ENCODE assay signal across 1 cellular context in genomic region chr16:67538666-67539101, GRCh38.
TF ChIP-seq lines count a peak whose summit lies in the region.

No MANE protein-coding gene starts in this region.

TF ChIP-seq in GM12878, 131 proteins besides CTCF, POLR2A, EP300 and RAD21:
- TF ChIP-seq MTA2 (IDR thresholded peaks at IDR 0.05; ENCODE audit: low read depth) (no peak), RAD51 (IDR thresholded peaks at IDR 0.05) (no peak), STAT1 (conservative IDR thresholded peaks at IDR 0.05) (no peak), BRCA1 (IDR thresholded peaks at IDR 0.05; ENCODE audit: low read depth, low read length) (no peak), MXI1 (IDR thresholded peaks at IDR 0.05; ENCODE audit: low read depth, low read length) (no peak), ZNF687 (IDR thresholded peaks at IDR 0.05) (no peak)
